In genomic region chr12:17809206-17809605, GRCh38 we compare ENCODE assay signal across 22 cellular contexts.
DNase-seq lines count a peak whose midpoint lies in the region; ATAC-seq, FAIRE-seq and TF ChIP-seq lines count a peak whose summit lies in the region.
"Had no signal": no experiment of that assay in that cellular context is flagged by ENCODE, and none has a peak within 500 bp of the region (broad histone marks: within the 10 kb centered on the region; RNA-seq: fewer than 3 reads in every experiment).

No MANE protein-coding gene starts in this region.

- H3K9ac ChIP-seq in HCT116 (ENCODE audit: low read length): no peak overlapping the region
- H3K9ac ChIP-seq in PC-3 (ENCODE audit: low read length): no peak overlapping the region
- H3K9ac ChIP-seq: BLaER1, GM23248 had no signal

- H3K27me3 Mint-ChIP-seq in mesothelial cell of epicardium (ENCODE audit: low read depth): no peaks in the 10 kb centered on the region
- H3K27me3 Mint-ChIP-seq: T-cell had no signal

- RAD21 ChIA-PET in HCT116 (lab: Charles Lee; ENCODE audit: low non-redundant PET in 1 of 2, low total read pairs in 2 of 2, uncharacterized antibody in 2 of 2, unreplicated experiment in 2 of 2): no interaction called here

- H3K4me1 Mint-ChIP-seq in mesothelial cell of epicardium: no peaks in the 10 kb centered on the region
- H3K4me1 Mint-ChIP-seq: T-cell had no signal

- no TSS peak for BruUV-seq in A673 (replicated peaks; lab: Mats Ljungman, UMichigan)
- no TSS peak for BruUV-seq in HCT116 (replicated peaks; lab: Mats Ljungman, UMichigan)
- BruUV-seq in PC-3 (replicated peaks; lab: Mats Ljungman, UMichigan): no TSS peak

- DNase-seq in A673 (ENCODE audit: low spot score) (no peak), HCT116 (ENCODE audit: low read depth, low spot score) (no peak), PC-3 (no peak), mesothelial cell of epicardium (ENCODE audit: low spot score in 2 of 2, unreplicated experiment in 2 of 2) (no peak), amniotic stem cell (lab: John Stamatoyannopoulos, UW) (no peak), G401 (ENCODE audit: low spot score) (no peak), D721Med (ENCODE audit: insufficient read length, low spot score) (no peak)
- DNase-seq: CD8-positive, alpha-beta T cell; GF-D8; GM23248; KBM-7; MV-4-11; NCI-H1417 treated with DMSO at 0.1 percent for 48 hours; NCI-H187 treated with DMSO at 0.1 percent for 48 hours; NCI-H226; T-cell had no signal

- H2AFZ ChIP-seq in HCT116 (ENCODE audit: low read depth, low read length, poor library complexity, severe bottlenecking) (no peak overlapping the region), PC-3 (ENCODE audit: low read length) (no peak overlapping the region)
- H2AFZ ChIP-seq: GM23248 had no signal

- TF ChIP-seq POLR2A in HCT116 (IDR thresholded peaks at IDR 0.05; ENCODE audit: borderline replicate concordance, extremely low read depth, insufficient read depth, insufficient read length): no peak

- H3K27me3 ChIP-seq in A673 (replicated peaks; ENCODE audit: insufficient read depth, low read depth, low read length, poor library complexity) (no peaks in the 10 kb centered on the region), HCT116 (ENCODE audit: insufficient read depth, low read length) (no peaks in the 10 kb centered on the region), PC-3 (ENCODE audit: low read length) (no peaks in the 10 kb centered on the region)
- H3K27me3 ChIP-seq: BLaER1 had no signal

- CTCF ChIA-PET in A673 (lab: Charles Lee): no interaction called here
- CTCF ChIA-PET in HCT116 (lab: Charles Lee): no interaction called here
- CTCF ChIA-PET in PC-3 (lab: Charles Lee): no interaction called here

- no peak overlapping the region for H3K4me3 ChIP-seq in A673 (ENCODE audit: low read depth, low read length, poor library complexity, severe bottlenecking)
- H3K4me3 ChIP-seq in HCT116 (replicated peaks in 1 of 2; ENCODE audit: low read depth in 1 of 2, low read length in 2 of 2): no peak overlapping the region
- H3K4me3 ChIP-seq in PC-3 (ENCODE audit: low read length): no peak overlapping the region
- H3K4me3 ChIP-seq: A549, BLaER1, GM12878, GM23248 had no signal

- no peaks in the 10 kb centered on the region for H3K4me1 ChIP-seq in A673 (ENCODE audit: insufficient read depth, low read length, poor library complexity, severe bottlenecking)
- no peaks in the 10 kb centered on the region for H3K4me1 ChIP-seq in HCT116 (ENCODE audit: control insufficient read depth in 1 of 2, insufficient read depth in 2 of 2, low read length in 2 of 2)
- H3K4me1 ChIP-seq in PC-3 (ENCODE audit: insufficient read depth, low read length): no peaks in the 10 kb centered on the region
- H3K4me1 ChIP-seq: A549, BLaER1 had no signal

- intact Hi-C loops in A673 (cut with micrococcal nuclease; ENCODE audit: unreplicated experiment) (no loop called here), HCT116 (cut with micrococcal nuclease) (no loop called here), PC-3 (cut with micrococcal nuclease) (no loop called here)

- TF ChIP-seq RAD21 in HCT116 (IDR thresholded peaks at IDR 0.05; ENCODE audit: low read depth): no peak

- no peaks in the 10 kb centered on the region for H3K9me3 ChIP-seq in A673 (ENCODE audit: low read depth, low read length, poor library complexity, severe bottlenecking)
- H3K9me3 ChIP-seq in HCT116 (ENCODE audit: control insufficient read depth in 1 of 2, insufficient read depth in 1 of 2, low read depth in 1 of 2, low read length in 2 of 2): no peaks in the 10 kb centered on the region
- H3K9me3 ChIP-seq in PC-3 (ENCODE audit: low read length): no peaks in the 10 kb centered on the region
- H3K9me3 ChIP-seq: A549, BLaER1 had no signal

- POLR2A ChIA-PET in A673 (lab: Charles Lee; ENCODE audit: low non-redundant PET) (no interaction called here), HCT116 (lab: Charles Lee) (no interaction called here), PC-3 (lab: Charles Lee; ENCODE audit: unreplicated experiment) (no interaction called here)

- H3K4me3 Mint-ChIP-seq in mesothelial cell of epicardium: no peak overlapping the region
- H3K4me3 Mint-ChIP-seq: CD8-positive, alpha-beta T cell; T-cell had no signal

- H3K4me2 ChIP-seq in HCT116 (ENCODE audit: low read length) (no peak overlapping the region), PC-3 (ENCODE audit: low read length) (no peak overlapping the region)
- H3K4me2 ChIP-seq: A549, BLaER1 had no signal

- TF ChIP-seq CTCF in A673 (conservative IDR thresholded peaks at IDR 0.05; ENCODE audit: low read depth, low read length) (peak; percentile 39; the same call in 1 of the 2 replicates), HCT116 (IDR thresholded peaks at IDR 0.05 in 2 of 3, conservative IDR thresholded peaks at IDR 0.05 in 1 of 3; ENCODE audit: borderline replicate concordance in 1 of 3, insufficient read depth in 1 of 3, low read depth in 2 of 3, low read length in 2 of 3) (peak in 2 of 3 experiments; percentile 39 to 51; a peak in 3 of 6 replicates), PC-3 (conservative IDR thresholded peaks at IDR 0.05; ENCODE audit: low read depth, low read length) (peak; percentile 33; the same call in 1 of the 2 replicates), mesothelial cell of epicardium (IDR thresholded peaks at IDR 0.05; ENCODE audit: unreplicated experiment) (peak; percentile 36), D721Med (IDR thresholded peaks at IDR 0.05; ENCODE audit: insufficient read depth, missing control alignments) (no peak)

- no peaks in the 10 kb centered on the region for H3F3A ChIP-seq in PC-3 (ENCODE audit: low read length, unreplicated experiment)

- peaks cover 16% of the 10 kb centered on the region for H3K9me3 Mint-ChIP-seq in mesothelial cell of epicardium

- H4K20me1 ChIP-seq in HCT116 (ENCODE audit: insufficient read depth) (no peaks in the 10 kb centered on the region), PC-3 (ENCODE audit: low read length) (no peaks in the 10 kb centered on the region)
- H4K20me1 ChIP-seq: BLaER1 had no signal

- peak; percentile 40; the same call in 1 of the 2 replicates for ATAC-seq in HCT116
- no peak for ATAC-seq in PC-3
- ATAC-seq: A549; CD8-positive, alpha-beta T cell; GM12878; Right ventricle myocardium inferior; T-cell had no signal

- H3K27ac ChIP-seq in A673 (ENCODE audit: low read depth, low read length, poor library complexity, severe bottlenecking): no peak overlapping the region
- H3K27ac ChIP-seq in HCT116 (ENCODE audit: low read depth, low read length): no peak overlapping the region
- H3K27ac ChIP-seq in PC-3 (ENCODE audit: low read length): no peak overlapping the region
- H3K27ac ChIP-seq: A549, BLaER1, GM23248 had no signal

- no peaks in the 10 kb centered on the region for H3K79me2 ChIP-seq in HCT116 (ENCODE audit: insufficient read depth, low read length)
- H3K79me2 ChIP-seq in PC-3 (ENCODE audit: low read length): no peaks in the 10 kb centered on the region

- in situ Hi-C loops in G401 (cut with HindIII; ENCODE audit: low sequenced_read_pairs): no loop called here

- H3K36me3 ChIP-seq in A673 (ENCODE audit: insufficient read depth, low read length, poor library complexity, severe bottlenecking) (no peaks in the 10 kb centered on the region), HCT116 (ENCODE audit: control insufficient read depth in 1 of 2, insufficient read depth in 2 of 2, low read length in 2 of 2) (no peaks in the 10 kb centered on the region), PC-3 (ENCODE audit: low read depth, low read length) (no peaks in the 10 kb centered on the region)
- H3K36me3 ChIP-seq: BLaER1 had no signal

- H3K36me3 Mint-ChIP-seq in mesothelial cell of epicardium: no peaks in the 10 kb centered on the region
- H3K36me3 Mint-ChIP-seq: CD8-positive, alpha-beta T cell; T-cell had no signal

- no peak for FAIRE-seq in D721Med (lab: Jason Lieb, UNC)
- FAIRE-seq: A549, GM12878, GM19239, RCC 7860 had no signal

- H3K9me2 ChIP-seq in HCT116 (ENCODE audit: insufficient read depth) (no peaks in the 10 kb centered on the region), PC-3 (replicated peaks; ENCODE audit: low read length) (no peaks in the 10 kb centered on the region)

- H3K27ac Mint-ChIP-seq in mesothelial cell of epicardium: no peak overlapping the region
- H3K27ac Mint-ChIP-seq: CD8-positive, alpha-beta T cell; T-cell had no signal

TF ChIP-seq in HCT116, 20 proteins besides CTCF, POLR2A, EP300 and RAD21:
- TF ChIP-seq YY1 (IDR thresholded peaks at IDR 0.05; ENCODE audit: extremely low read depth, insufficient replicate concordance, low read depth, low read length) (no peak), ATF3 (IDR thresholded peaks at IDR 0.05) (no peak), SP1 (IDR thresholded peaks at IDR 0.05; ENCODE audit: low read depth) (no peak), CBX3 (IDR thresholded peaks at IDR 0.05; ENCODE audit: low read depth) (no peak), CEBPB (IDR thresholded peaks at IDR 0.05; ENCODE audit: low read depth) (no peak), FOSL1 (IDR thresholded peaks at IDR 0.05; ENCODE audit: low read depth) (no peak)
